ENCODE assay signal across 1 cellular context in the genomic region with DNA sequence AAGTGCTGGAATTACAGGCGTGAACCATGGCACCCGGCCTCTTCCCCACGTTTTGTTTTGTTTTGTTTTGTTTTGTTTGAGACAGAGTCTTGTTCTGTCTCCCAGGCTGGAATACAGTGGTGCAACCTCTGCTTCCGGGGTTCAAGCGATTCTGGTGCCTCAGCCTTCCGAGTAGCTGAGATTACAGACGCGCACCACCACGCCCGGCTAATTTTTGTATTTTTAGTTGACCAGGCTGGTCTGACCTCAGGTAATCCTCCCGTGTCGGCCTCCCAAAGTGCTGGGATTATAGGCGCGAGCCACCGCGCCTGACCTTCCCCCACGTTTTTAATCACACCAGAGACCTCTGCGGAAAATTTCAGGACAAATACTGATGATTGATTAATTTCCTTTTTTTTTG.
TF ChIP-seq lines count a peak whose summit lies in the region.

No MANE protein-coding gene starts in this region.

TF ChIP-seq in K562, 482 proteins besides CTCF, POLR2A, EP300 and RAD21:
- TF ChIP-seq KLF16 (IDR thresholded peaks at IDR 0.05) (no peak), TAF15 (IDR thresholded peaks at IDR 0.05; ENCODE audit: low read depth, low read length) (no peak), IRF9 (tag; IDR thresholded peaks at IDR 0.05) (no peak), CREB1 (IDR thresholded peaks at IDR 0.05) (no peak), CREB1 (CRISPR knock-in tag; IDR thresholded peaks at IDR 0.05) (no peak), ZNF766 (CRISPR knock-in tag; conservative IDR thresholded peaks at IDR 0.05) (no peak), KAT8 (IDR thresholded peaks at IDR 0.05; ENCODE audit: low read depth) (no peak), TCF3 (CRISPR knock-in tag; IDR thresholded peaks at IDR 0.05) (no peak), SMARCA4 (IDR thresholded peaks at IDR 0.05) (0 out of 2 replicates have a peak, but pooled peaks have one; percentile 16), CXXC5 (CRISPR knock-in tag; IDR thresholded peaks at IDR 0.05) (peak; percentile 34; the same call in 1 of the 2 replicates), POLR3G (IDR thresholded peaks at IDR 0.05; ENCODE audit: extremely low read depth, insufficient read length, insufficient replicate concordance) (no peak), HDAC1 (IDR thresholded peaks at IDR 0.05) (0 out of 4 replicates have a peak, but pooled peaks of 1 of the 2 experiments have one; percentile 39), NEUROD1 (IDR thresholded peaks at IDR 0.05; ENCODE audit: borderline replicate concordance, low read depth, low read length, partially characterized antibody) (no peak), CBFA2T2 (conservative IDR thresholded peaks at IDR 0.05) (no peak), SIN3B (IDR thresholded peaks at IDR 0.05; ENCODE audit: low read depth) (no peak), THRAP3 (IDR thresholded peaks at IDR 0.05; ENCODE audit: borderline replicate concordance) (no peak), ETV1 (tag; conservative IDR thresholded peaks at IDR 0.05; ENCODE audit: low read depth) (peak; percentile 37; the same call in 1 of the 2 replicates), TCF7L2 (IDR thresholded peaks at IDR 0.05; ENCODE audit: low read depth, low read length) (no peak), MAFF (IDR thresholded peaks at IDR 0.05; ENCODE audit: low read length) (no peak), RBFOX2 (IDR thresholded peaks at IDR 0.05; ENCODE audit: low read depth, low read length) (no peak), TFAP4 (CRISPR knock-in tag; IDR thresholded peaks at IDR 0.05; ENCODE audit: borderline replicate concordance) (no peak), SP1 (CRISPR knock-in tag; IDR thresholded peaks at IDR 0.05) (no peak), ZBTB40 (IDR thresholded peaks at IDR 0.05) (peak; percentile 15; the same call in 1 of the 2 replicates), ZBTB40 (CRISPR knock-in tag; IDR thresholded peaks at IDR 0.05) (no peak)
- TF ChIP-seq, protein P1, sequence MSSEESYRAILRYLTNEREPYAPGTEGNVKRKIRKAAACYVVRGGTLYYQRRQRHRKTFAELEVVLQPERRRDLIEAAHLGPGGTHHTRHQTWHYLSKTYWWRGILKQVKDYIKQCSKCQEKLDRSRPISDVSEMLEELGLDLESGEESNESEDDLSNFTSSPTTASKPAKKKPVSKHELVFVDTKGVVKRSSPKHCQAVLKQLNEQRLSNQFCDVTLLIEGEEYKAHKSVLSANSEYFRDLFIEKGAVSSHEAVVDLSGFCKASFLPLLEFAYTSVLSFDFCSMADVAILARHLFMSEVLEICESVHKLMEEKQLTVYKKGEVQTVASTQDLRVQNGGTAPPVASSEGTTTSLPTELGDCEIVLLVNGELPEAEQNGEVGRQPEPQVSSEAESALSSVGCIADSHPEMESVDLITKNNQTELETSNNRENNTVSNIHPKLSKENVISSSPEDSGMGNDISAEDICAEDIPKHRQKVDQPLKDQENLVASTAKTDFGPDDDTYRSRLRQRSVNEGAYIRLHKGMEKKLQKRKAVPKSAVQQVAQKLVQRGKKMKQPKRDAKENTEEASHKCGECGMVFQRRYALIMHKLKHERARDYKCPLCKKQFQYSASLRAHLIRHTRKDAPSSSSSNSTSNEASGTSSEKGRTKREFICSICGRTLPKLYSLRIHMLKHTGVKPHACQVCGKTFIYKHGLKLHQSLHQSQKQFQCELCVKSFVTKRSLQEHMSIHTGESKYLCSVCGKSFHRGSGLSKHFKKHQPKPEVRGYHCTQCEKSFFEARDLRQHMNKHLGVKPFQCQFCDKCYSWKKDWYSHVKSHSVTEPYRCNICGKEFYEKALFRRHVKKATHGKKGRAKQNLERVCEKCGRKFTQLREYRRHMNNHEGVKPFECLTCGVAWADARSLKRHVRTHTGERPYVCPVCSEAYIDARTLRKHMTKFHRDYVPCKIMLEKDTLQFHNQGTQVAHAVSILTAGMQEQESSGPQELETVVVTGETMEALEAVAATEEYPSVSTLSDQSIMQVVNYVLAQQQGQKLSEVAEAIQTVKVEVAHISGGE (CRISPR knock-in tag; IDR thresholded peaks at IDR 0.05), result no peak
- TF ChIP-seq, protein P2, sequence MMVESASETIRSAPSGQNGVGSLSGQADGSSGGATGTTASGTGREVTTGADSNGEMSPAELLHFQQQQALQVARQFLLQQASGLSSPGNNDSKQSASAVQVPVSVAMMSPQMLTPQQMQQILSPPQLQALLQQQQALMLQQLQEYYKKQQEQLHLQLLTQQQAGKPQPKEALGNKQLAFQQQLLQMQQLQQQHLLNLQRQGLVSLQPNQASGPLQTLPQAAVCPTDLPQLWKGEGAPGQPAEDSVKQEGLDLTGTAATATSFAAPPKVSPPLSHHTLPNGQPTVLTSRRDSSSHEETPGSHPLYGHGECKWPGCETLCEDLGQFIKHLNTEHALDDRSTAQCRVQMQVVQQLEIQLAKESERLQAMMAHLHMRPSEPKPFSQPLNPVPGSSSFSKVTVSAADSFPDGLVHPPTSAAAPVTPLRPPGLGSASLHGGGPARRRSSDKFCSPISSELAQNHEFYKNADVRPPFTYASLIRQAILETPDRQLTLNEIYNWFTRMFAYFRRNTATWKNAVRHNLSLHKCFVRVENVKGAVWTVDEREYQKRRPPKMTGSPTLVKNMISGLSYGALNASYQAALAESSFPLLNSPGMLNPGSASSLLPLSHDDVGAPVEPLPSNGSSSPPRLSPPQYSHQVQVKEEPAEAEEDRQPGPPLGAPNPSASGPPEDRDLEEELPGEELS (CRISPR knock-in tag; IDR thresholded peaks at IDR 0.05; ENCODE audit: borderline replicate concordance), result no peak
TF ChIP-seq in K562: peak in this region for 5.
